In genomic region chr7:77565917-77566316, GRCh38 we compare ENCODE assay signal across 15 cellular contexts. TPM values are rescaled to one million over a fixed set of nuclear protein-coding genes. Genes with fewer than 3 reads are reported as not detected.
DNase-seq lines count a peak whose midpoint lies in the region; TF ChIP-seq lines count a peak whose summit lies in the region.
"Had no signal": no experiment of that assay in that cellular context is flagged by ENCODE, and none has a peak within 500 bp of the region (broad histone marks: within the 10 kb centered on the region; RNA-seq: fewer than 3 reads in every experiment).

No MANE protein-coding gene starts in this region.

- H3K9me3 ChIP-seq in skeletal muscle satellite cell (replicated peaks; ENCODE audit: low read length) (no peaks in the 10 kb centered on the region), uterus (no peaks in the 10 kb centered on the region)

- DNase-seq in HFFc6 (peak; percentile 34), RPMI7951 (ENCODE audit: low read depth) (peak; percentile 18), fibroblast of pulmonary artery (ENCODE audit: low read depth) (peak; percentile 76), posterior cingulate gyrus (no peak), NCI-H1417 treated with DMSO at 0.1 percent for 48 hours (lab: John Stamatoyannopoulos, UW) (no peak), uterus (no peak)
- DNase-seq: activated CD4-positive, alpha-beta T cell treated with anti-CD3 and anti-CD28 coated beads, Interleukin-2, amount 50 U/mL, for 4 hours; DMS 273 treated with DMSO at 0.1 percent for 48 hours; effector memory CD4-positive, alpha-beta T cell; naive thymus-derived CD8-positive, alpha-beta T cell; NCI-H524 treated with DMSO at 0.1 percent for 48 hours; stimulated activated CD4-positive, alpha-beta T cell treated with anti-CD3 and anti-CD28 coated beads, Interleukin-12 subunit alpha, Interleukin-12 subunit beta, amount 100 ng/mL, for 4 hours; T-helper 1 cell had no signal

- H3K9me3 Mint-ChIP-seq in HFFc6, result no peaks in the 10 kb centered on the region
- H3K9me3 Mint-ChIP-seq: activated naive CD4-positive, alpha-beta T cell treated with anti-CD3 and anti-CD28 coated beads, Interleukin-2, amount 50 U/mL, for 72 hours; naive thymus-derived CD8-positive, alpha-beta T cell had no signal

- H3K4me1 ChIP-seq in skeletal muscle satellite cell (ENCODE audit: control insufficient read depth, insufficient read depth, low read length), result peaks cover 49% of the 10 kb centered on the region
- no peaks in the 10 kb centered on the region for H3K4me1 ChIP-seq in uterus

- peaks cover 79% of the 10 kb centered on the region for H3K4me1 Mint-ChIP-seq in HFFc6 (ENCODE audit: low read depth)

- H3K36me3 Mint-ChIP-seq in HFFc6 (ENCODE audit: low read depth), result peaks cover 13% of the 10 kb centered on the region
- H3K36me3 Mint-ChIP-seq: activated naive CD4-positive, alpha-beta T cell treated with anti-CD3 and anti-CD28 coated beads, Interleukin-2, amount 50 U/mL, for 72 hours had no signal

- H3K4me2 ChIP-seq in skeletal muscle satellite cell (ENCODE audit: low read length), result peak overlapping the region; percentile 48

- H3K27ac ChIP-seq in uterus, result no peak overlapping the region

- no peak overlapping the region for H3K4me3 ChIP-seq in fibroblast of pulmonary artery (replicated peaks; ENCODE audit: low read depth, low read length)
- H3K4me3 ChIP-seq in skeletal muscle satellite cell (ENCODE audit: low read length), result no peak overlapping the region
- no peak overlapping the region for H3K4me3 ChIP-seq in uterus

- TF ChIP-seq POLR2A in uterus (IDR thresholded peaks at IDR 0.05), result no peak

- no peaks in the 10 kb centered on the region for H3K27me3 Mint-ChIP-seq in HFFc6 (ENCODE audit: insufficient read depth)
- H3K27me3 Mint-ChIP-seq: naive thymus-derived CD8-positive, alpha-beta T cell had no signal

- peak overlapping the region; percentile 71 for H3K27ac Mint-ChIP-seq in HFFc6
- H3K27ac Mint-ChIP-seq: activated naive CD4-positive, alpha-beta T cell treated with anti-CD3 and anti-CD28 coated beads, Interleukin-2, amount 50 U/mL, for 72 hours; naive thymus-derived CD8-positive, alpha-beta T cell had no signal

- H3K36me3 ChIP-seq in skeletal muscle satellite cell (ENCODE audit: insufficient read depth, low read length) (peaks cover 18% of the 10 kb centered on the region), uterus (no peaks in the 10 kb centered on the region)

- no peak overlapping the region for H3K4me3 Mint-ChIP-seq in HFFc6
- H3K4me3 Mint-ChIP-seq: naive thymus-derived CD8-positive, alpha-beta T cell had no signal

- H3K27me3 ChIP-seq in skeletal muscle satellite cell (ENCODE audit: control insufficient read depth, insufficient read depth, low read length) (no peaks in the 10 kb centered on the region), uterus (no peaks in the 10 kb centered on the region)

- intact Hi-C loops in posterior cingulate gyrus (cut with DNase I) (no loop called here), uterus (cut with DNase I; ENCODE audit: low total_unique reads) (no loop called here)

- TF ChIP-seq CTCF in HFFc6 (IDR thresholded peaks at IDR 0.05), result no peak
- TF ChIP-seq CTCF in fibroblast of pulmonary artery (IDR thresholded peaks at IDR 0.05; ENCODE audit: low read length, missing control alignments), result no peak
- TF ChIP-seq CTCF in uterus (IDR thresholded peaks at IDR 0.05), result no peak

- no peak overlapping the region for H3K9ac ChIP-seq in skeletal muscle satellite cell (ENCODE audit: low read depth, low read length)

RNA-seq across cellular contexts. Expression of gene PTPN12, which starts 28.8 kb away (rescaled TPM):
- total RNA-seq in HFFc6 (2021; fragmentation: NEBNext Ultra II Directional; extraction: Animal tissue kit (Norgen Biotek cat#: 25700)), result 10 to 100 TPM; 50.7 to 62.1 (median 56.4) TPM
- 37.9 and 58.4 TPM in 2 replicates for total RNA-seq in RPMI7951 (2014; rRNA removed; shearing (Covaris generic))
- 41.3 and 42.2 TPM in 2 replicates for total RNA-seq in skeletal muscle satellite cell (2012; rRNA removed)
- 100 to 1,000 TPM in 2 of 4 donors, 10 to 100 TPM in 2; 52.0 to 123 (median 96.5) TPM for total RNA-seq in uterus

Comparison
In these comparisons a context has a peak if more than half of its experiments do, and no peak if none do; other contexts are left out.
1. DNase-seq: peak in HFFc6 (single experiment), RPMI7951 (single experiment) and fibroblast of pulmonary artery (single experiment); none in posterior cingulate gyrus (0 of 10), NCI-H1417 treated with DMSO at 0.1 percent for 48 hours (single experiment) and uterus (0 of 2).